ENCODE assay signal across 8 cellular contexts in genomic region chr16:27366687-27367462, GRCh38. TPM values are rescaled to one million over a fixed set of nuclear protein-coding genes. Genes with fewer than 3 reads are reported as not detected.
DNase-seq lines count a peak whose midpoint lies in the region; TF ChIP-seq lines count a peak whose summit lies in the region.

No MANE protein-coding gene starts in this region.

- peaks cover 0 to 12% of the 10 kb centered on the region in 2 donors for H3K36me3 ChIP-seq in vagina

- TF ChIP-seq CTCF in fibroblast of mammary gland (conservative IDR thresholded peaks at IDR 0.05; ENCODE audit: control insufficient read depth, insufficient read depth, low read depth, low read length): no peak
- TF ChIP-seq CTCF in vagina (IDR thresholded peaks at IDR 0.05): no peak

- H3K4me1 ChIP-seq in vagina: peaks cover 17% of the 10 kb centered on the region

- H3K27ac ChIP-seq in vagina: peak overlapping the region; percentile 59

- H3K4me3 ChIP-seq in fibroblast of mammary gland (ENCODE audit: control insufficient read depth, low read depth, low read length) (no peak overlapping the region), vagina (no peak overlapping the region)

- no peaks in the 10 kb centered on the region for H3K27me3 ChIP-seq in vagina

- intact Hi-C loops in vagina (cut with DNase I): loop anchor here (5.0 kb wide), 2 partner anchors 55 to 130 kb away; partner anchors contain the start of gene IL4R

- DNase-seq in stimulated activated CD4-positive, alpha-beta T cell treated with anti-CD3 and anti-CD28 coated beads, Interleukin-15, amount 100 ng/mL, for 24 hours: peak; percentile 65
- DNase-seq in stimulated activated CD4-positive, alpha-beta T cell treated with anti-CD3 and anti-CD28 coated beads, Interleukin-2, amount 100 ng/mL, for 48 hours: no peak
- DNase-seq in T-helper 9 cell (peak; percentile 23), fibroblast of mammary gland (ENCODE audit: low read depth) (peak; percentile 24), vagina (ENCODE audit: extremely low spot score in 2 of 2) (no peak), NCI-H2107 treated with DMSO at 0.1 percent for 48 hours (lab: John Stamatoyannopoulos, UW; ENCODE audit: unreplicated experiment) (no peak), NOMO-1 treated with dmso at 0.1 percent for 144 hours (lab: John Stamatoyannopoulos, UW; ENCODE audit: unreplicated experiment) (no peak), RPMI8226 (no peak)

- no peak for TF ChIP-seq POLR2A in vagina (IDR thresholded peaks at IDR 0.05)

- peaks cover 3% of the 10 kb centered on the region for H3K9me3 ChIP-seq in vagina

RNA-seq across cellular contexts. Expression of gene IL21R, which starts 35.1 kb away (rescaled TPM):
- total RNA-seq in vagina: 0.98 TPM

RNA-seq across cellular contexts. Expression of gene IL4R, which starts 53.1 kb away (rescaled TPM):
- total RNA-seq in vagina: 64.1 TPM

Comparison
In these comparisons a context has a peak if more than half of its experiments do, and no peak if none do; other contexts are left out.
1. DNase-seq: peak in stimulated activated CD4-positive, alpha-beta T cell treated with anti-CD3 and anti-CD28 coated beads, Interleukin-15, amount 100 ng/mL, for 24 hours (single experiment), T-helper 9 cell (single experiment) and fibroblast of mammary gland (single experiment); none in stimulated activated CD4-positive, alpha-beta T cell treated with anti-CD3 and anti-CD28 coated beads, Interleukin-2, amount 100 ng/mL, for 48 hours (0 of 2), vagina (0 of 2), NCI-H2107 treated with DMSO at 0.1 percent for 48 hours (single experiment), NOMO-1 treated with dmso at 0.1 percent for 144 hours (single experiment) and RPMI8226 (single experiment).